In the genomic region with DNA sequence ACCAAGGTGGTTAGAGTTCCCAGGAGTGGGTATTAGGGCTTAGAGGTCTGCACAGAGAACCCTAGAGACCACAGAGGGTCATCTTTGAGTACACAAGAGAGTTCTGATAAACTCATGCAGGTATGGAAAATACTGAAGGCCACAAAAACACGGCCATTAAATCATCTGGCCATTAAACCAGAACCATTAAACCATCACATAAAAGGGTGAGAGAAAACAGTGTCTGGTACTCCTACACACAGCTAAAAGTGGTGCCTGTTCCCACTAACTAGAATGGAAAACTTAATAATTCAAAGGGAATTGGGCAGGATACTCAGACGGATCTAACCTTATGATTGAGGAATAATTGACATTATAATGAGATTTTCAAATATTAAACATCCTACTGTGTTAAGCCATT, we compare ENCODE assay signal across 8 cellular contexts.
"Had no signal": no experiment of that assay in that cellular context is flagged by ENCODE, and none has a peak within 500 bp of the region (broad histone marks: within the 10 kb centered on the region; RNA-seq: fewer than 3 reads in every experiment).

No MANE protein-coding gene starts in this region.

- H3K9me3 ChIP-seq: HAP-1 had no signal

- H3K9ac ChIP-seq: GM23248 had no signal

- DNase-seq: GM23248, GOT3, H7, HFFc6 had no signal

- H3K4me1 ChIP-seq: HAP-1 had no signal

- H3K27ac ChIP-seq: GM23248, HL-60 had no signal

- ATAC-seq: HCT116, HepG2 had no signal

- H3K36me3 ChIP-seq: HAP-1 had no signal

- H3K4me3 ChIP-seq: GM23248, HAP-1 had no signal
